Comparison of ENCODE assay signal across 29 cellular contexts in genomic region chr11:83659466-83659865, GRCh38.
"Had no signal": no experiment of that assay in that cellular context is flagged by ENCODE, and none has a peak within 500 bp of the region (broad histone marks: within the 10 kb centered on the region; RNA-seq: fewer than 3 reads in every experiment).

No MANE protein-coding gene starts in this region.

- H3K36me3 ChIP-seq: ascending aorta, brain microvascular endothelial cell, esophagus squamous epithelium, gastroesophageal sphincter, heart right ventricle had no signal

- H3K9me3 Mint-ChIP-seq: activated CD4-positive, alpha-beta memory T cell treated with anti-CD3 and anti-CD28 coated beads for 36 hours; activated naive CD4-positive, alpha-beta T cell treated with anti-CD3 and anti-CD28 coated beads for 36 hours; activated naive CD8-positive, alpha-beta T cell treated with anti-CD3 and anti-CD28 coated beads, Interleukin-2, amount 10 ng/mL, durations not matched to agents 7 days and 5 days; activated T-helper 1 cell treated with anti-CD3 and anti-CD28 coated beads, Interleukin-12 subunit alpha, Interleukin-12 subunit beta, Interleukin-2, Interleukin-4 antibody, amounts not matched to agents 30 ng/mL and 10 ng/mL and 1 ng/mL, durations not matched to agents 14 hours and 24 hours and 36 hours; activated T-helper 2 cell treated with anti-CD3 and anti-CD28 coated beads, Interferon-gamma antibody, Interleukin-2, Interleukin-4, amounts not matched to agents 10 μg/mL and 5 μg/mL and 100 μg/mL, durations not matched to agents 14 hours and 24 hours and 36 hours; WTC11 had no signal

- H3K27ac ChIP-seq: ascending aorta, brain microvascular endothelial cell, esophagus squamous epithelium, gastroesophageal sphincter, heart right ventricle, hepatocyte had no signal

- ATAC-seq: activated CD8-positive, alpha-beta memory T cell treated with anti-CD3 and anti-CD28 coated beads, Interleukin-2, amount 10 ng/mL, durations not matched to agents 7 days and 5 days; activated CD8-positive, alpha-beta T cell treated with anti-CD3 and anti-CD28 coated beads, Interleukin-2, amount 10 ng/mL, durations not matched to agents 7 days and 5 days; effector memory CD8-positive, alpha-beta T cell; gastroesophageal sphincter; heart right ventricle; WTC11 had no signal

- H3K27me3 ChIP-seq: ascending aorta, brain microvascular endothelial cell, esophagus squamous epithelium, gastroesophageal sphincter, heart right ventricle, hepatocyte had no signal

- DNase-seq: activated CD4-positive, alpha-beta memory T cell treated with anti-CD3 and anti-CD28 coated beads for 36 hours; activated CD4-positive, alpha-beta T cell treated with anti-CD3 and anti-CD28 coated beads for 1 hour; activated CD4-positive, alpha-beta T cell treated with anti-CD3 and anti-CD28 coated beads for 48 hours; activated CD8-positive, alpha-beta memory T cell treated with anti-CD3 and anti-CD28 coated beads, Interleukin-2, amount 10 ng/mL, durations not matched to agents 7 days and 5 days; activated CD8-positive, alpha-beta memory T cell treated with anti-CD3 and anti-CD28 coated beads, Interleukin-2, amount 50 U/mL, for 4 hours; activated CD8-positive, alpha-beta T cell treated with anti-CD3 and anti-CD28 coated beads, Interleukin-2, amount 10 ng/mL, durations not matched to agents 7 days and 5 days; activated effector memory CD4-positive, alpha-beta T cell treated with anti-CD3 and anti-CD28 coated beads, Interleukin-2, amount 50 U/mL, for 16 hours; activated naive CD4-positive, alpha-beta T cell treated with anti-CD3 and anti-CD28 coated beads for 36 hours; activated naive CD8-positive, alpha-beta T cell treated with anti-CD3 and anti-CD28 coated beads, Interleukin-2, amount 10 ng/mL, durations not matched to agents 7 days and 5 days; activated T-cell treated with anti-CD3 and anti-CD28 coated beads, Interleukin-2, amount 50 U/mL, for 1 hour; activated T-cell treated with anti-CD3 and anti-CD28 coated beads, Interleukin-2, amount 50 U/mL, for 48 hours; brain microvascular endothelial cell; caudate nucleus; cortex of kidney; dermis blood vessel endothelial cell; effector CD4-positive, alpha-beta T cell; effector memory CD8-positive, alpha-beta T cell; erythroblast; esophagus squamous epithelium; foreskin melanocyte; heart right ventricle; T-helper 2 cell had no signal

- H3K36me3 Mint-ChIP-seq: activated CD4-positive, alpha-beta memory T cell treated with anti-CD3 and anti-CD28 coated beads for 36 hours; activated CD8-positive, alpha-beta memory T cell treated with anti-CD3 and anti-CD28 coated beads, Interleukin-2, amount 10 ng/mL, durations not matched to agents 7 days and 5 days; activated naive CD4-positive, alpha-beta T cell treated with anti-CD3 and anti-CD28 coated beads, Interleukin-2, amount 50 U/mL, for 24 hours; activated naive CD8-positive, alpha-beta T cell treated with anti-CD3 and anti-CD28 coated beads, Interleukin-2, amount 10 ng/mL, durations not matched to agents 7 days and 5 days; WTC11 had no signal

- H3K9me3 ChIP-seq: ascending aorta, esophagus squamous epithelium, gastroesophageal sphincter, heart right ventricle had no signal

- H3K79me2 ChIP-seq: hepatocyte had no signal

- H3K4me3 ChIP-seq: ascending aorta, esophagus squamous epithelium, gastroesophageal sphincter, heart right ventricle, hepatocyte had no signal

- H3K27ac Mint-ChIP-seq: activated CD4-positive, alpha-beta memory T cell treated with anti-CD3 and anti-CD28 coated beads for 36 hours; activated CD8-positive, alpha-beta memory T cell treated with anti-CD3 and anti-CD28 coated beads, Interleukin-2, amount 10 ng/mL, durations not matched to agents 7 days and 5 days; activated CD8-positive, alpha-beta T cell treated with anti-CD3 and anti-CD28 coated beads, Interleukin-2, amount 10 ng/mL, durations not matched to agents 7 days and 5 days; activated naive CD4-positive, alpha-beta T cell treated with anti-CD3 and anti-CD28 coated beads for 36 hours; activated naive CD4-positive, alpha-beta T cell treated with anti-CD3 and anti-CD28 coated beads, Interleukin-2, amount 50 U/mL, for 24 hours; activated naive CD8-positive, alpha-beta T cell treated with anti-CD3 and anti-CD28 coated beads, Interleukin-2, amount 10 ng/mL, durations not matched to agents 7 days and 5 days; activated T-helper 1 cell treated with anti-CD3 and anti-CD28 coated beads, Interleukin-12 subunit alpha, Interleukin-12 subunit beta, Interleukin-2, Interleukin-4 antibody, amounts not matched to agents 30 ng/mL and 10 ng/mL and 1 ng/mL, durations not matched to agents 14 hours and 24 hours and 36 hours; activated T-helper 2 cell treated with anti-CD3 and anti-CD28 coated beads, Interferon-gamma antibody, Interleukin-2, Interleukin-4, amounts not matched to agents 10 μg/mL and 5 μg/mL and 100 μg/mL, durations not matched to agents 14 hours and 24 hours and 36 hours; effector memory CD8-positive, alpha-beta T cell; WTC11 had no signal

- H3K4me2 ChIP-seq: hepatocyte had no signal

- H3K4me1 ChIP-seq: ascending aorta, esophagus squamous epithelium, gastroesophageal sphincter had no signal
